Comparison of ENCODE assay signal across 8 cellular contexts in the genomic region with DNA sequence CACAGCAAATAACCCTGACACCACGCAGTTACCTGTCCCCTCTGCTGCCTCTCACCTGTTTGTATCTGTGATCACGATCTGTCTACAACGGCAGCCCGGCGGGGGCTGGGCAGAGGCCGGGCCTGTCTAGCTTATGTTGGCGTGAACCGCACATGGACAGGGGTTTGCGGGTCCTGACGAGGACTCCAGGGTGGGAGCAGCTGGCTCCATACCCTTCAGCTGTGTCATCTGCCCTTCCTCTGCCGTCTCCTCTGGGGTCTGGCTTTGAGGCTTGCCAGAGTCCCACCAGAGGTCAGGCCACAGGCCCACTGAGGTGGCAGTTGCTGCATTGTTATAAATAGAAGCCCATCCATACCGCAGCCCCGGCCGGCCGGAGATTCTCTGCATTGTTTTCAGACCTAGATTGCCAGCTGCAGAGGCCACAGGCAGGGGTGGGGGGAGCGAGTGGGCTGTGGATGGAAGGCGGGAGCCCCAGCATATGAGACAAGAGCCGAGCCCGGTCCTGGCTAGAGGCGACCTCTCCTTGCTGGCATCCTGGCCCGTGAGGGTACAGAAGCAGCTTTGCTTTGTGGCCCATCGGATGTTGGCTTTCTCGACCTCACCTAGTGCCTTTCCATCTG. TPM values are rescaled to one million over a fixed set of nuclear protein-coding genes. Genes with fewer than 3 reads are reported as not detected.
DNase-seq lines count a peak whose midpoint lies in the region; ATAC-seq and TF ChIP-seq lines count a peak whose summit lies in the region.

No MANE protein-coding gene starts in this region.

- H3K9me3 ChIP-seq in SJSA1 (replicated peaks) (no peaks in the 10 kb centered on the region), cardiac muscle cell (ENCODE audit: low read depth) (no peaks in the 10 kb centered on the region), gastrocnemius medialis (no peaks in the 10 kb centered on the region)

- H3K36me3 ChIP-seq in H7 (replicated peaks; ENCODE audit: control insufficient read depth, insufficient read depth, low read length): peaks cover 5% of the 10 kb centered on the region
- H3K36me3 ChIP-seq in SJSA1: peaks cover 9% of the 10 kb centered on the region; the same call in 1 of the 2 replicates
- H3K36me3 ChIP-seq in cardiac muscle cell: no peaks in the 10 kb centered on the region
- H3K36me3 ChIP-seq in gastrocnemius medialis: peaks cover 0 to 5% of the 10 kb centered on the region in 2 donors

- in situ Hi-C loops in gastrocnemius medialis (cut with MboI; ENCODE audit: low sequenced_read_pairs in 4 of 4): no loop called here

- peak in 1 of 2 donors; percentile 26 for ATAC-seq in gastrocnemius medialis

- H3K27ac ChIP-seq in SJSA1 (peak overlapping the region; percentile 23), cardiac muscle cell (peak overlapping the region; percentile 100), gastrocnemius medialis (peak overlapping the region; percentile 3 to 75 (median 60))

- DNase-seq in EH (ENCODE audit: low read depth) (peak; percentile 30), H7 (peak; percentile 68), SJSA1 (ENCODE audit: low read depth in 1 of 2, low spot score in 2 of 2) (peak in 1 of 2 experiments; percentile 32), cardiac muscle cell (ENCODE audit: low read depth in 1 of 2, low spot score in 1 of 2) (peak; percentile 54 to 93), gastrocnemius medialis (no peak), SKM-1 treated with dmso at 0.1 percent for 144 hours (lab: John Stamatoyannopoulos, UW; ENCODE audit: unreplicated experiment) (no peak), NCI-H2107 treated with DMSO at 0.1 percent for 48 hours (lab: John Stamatoyannopoulos, UW; ENCODE audit: unreplicated experiment) (no peak)
- DNase-seq in NK-92 treated with Interleukin-12 subunit alpha and Interleukin-12 subunit beta, amount 100 ng/mL, for 24 hours (lab: John Stamatoyannopoulos, UW): no peak

- intact Hi-C loops in gastrocnemius medialis (cut with DNase I; ENCODE audit: low total_unique reads): loop anchor here (1.0 kb wide), 1 partner anchor 98 kb away; no protein-coding TSS in a partner anchor

- TF ChIP-seq POLR2A in gastrocnemius medialis (IDR thresholded peaks at IDR 0.05): no peak

- TF ChIP-seq CTCF in cardiac muscle cell (IDR thresholded peaks at IDR 0.05; ENCODE audit: low read depth, low read length) (no peak), gastrocnemius medialis (IDR thresholded peaks at IDR 0.05 in 4 of 5, conservative IDR thresholded peaks at IDR 0.05 in 1 of 5) (no peak)

- no peak overlapping the region for H3K4me3 ChIP-seq in H7 (ENCODE audit: insufficient read depth, low read depth, low read length)
- H3K4me3 ChIP-seq in SJSA1: no peak overlapping the region
- no peak overlapping the region for H3K4me3 ChIP-seq in cardiac muscle cell
- H3K4me3 ChIP-seq in gastrocnemius medialis: peak overlapping the region in 1 of 4 donors; percentile 8

- H3K4me1 ChIP-seq in SJSA1 (replicated peaks) (peaks cover 13% of the 10 kb centered on the region), cardiac muscle cell (ENCODE audit: low read depth) (peaks cover 71% of the 10 kb centered on the region), gastrocnemius medialis (peaks cover 17 to 22% of the 10 kb centered on the region in 2 donors)

- H3K27me3 ChIP-seq in H7 (ENCODE audit: control insufficient read depth, insufficient read depth, low read length) (no peaks in the 10 kb centered on the region), SJSA1 (replicated peaks) (no peaks in the 10 kb centered on the region), cardiac muscle cell (no peaks in the 10 kb centered on the region), gastrocnemius medialis (no peaks in the 10 kb centered on the region)

RNA-seq across cellular contexts. Expression of a gene that starts 37.8 kb away (rescaled TPM):
- 1.6 and 3.4 TPM in 2 replicates for total RNA-seq in H7 (2014; rRNA removed; shearing (Covaris generic))
- total RNA-seq in SJSA1 (2014; rRNA removed; shearing (Covaris generic)): 0.03 TPM in 1 of 2 replicates, not detected in the other
- total RNA-seq in cardiac muscle cell: 39.6 and 42.6 TPM in 2 replicates
- polyA plus RNA-seq in cardiac muscle cell: 21.5 and 29.5 TPM in 2 replicates
- total RNA-seq in gastrocnemius medialis: 10 to 100 TPM in 2 of 4 donors, 1 to 10 TPM in 2; 3.6 to 16.0 (median 10.1) TPM

RNA-seq across cellular contexts. Expression of a gene that starts 51.0 kb away (rescaled TPM):
- total RNA-seq in H7 (2014; rRNA removed; shearing (Covaris generic)): 8.2 and 8.8 TPM in 2 replicates
- total RNA-seq in SJSA1 (2014; rRNA removed; shearing (Covaris generic)): 0.08 TPM in 1 of 2 replicates, not detected in the other
- 50.3 and 52.5 TPM in 2 replicates for total RNA-seq in cardiac muscle cell
- polyA plus RNA-seq in cardiac muscle cell: 36.9 and 42.5 TPM in 2 replicates
- total RNA-seq in gastrocnemius medialis: 100 to 1,000 TPM; 110 to 395 (median 184) TPM

Comparison
In these comparisons a context has a peak if more than half of its experiments do, and no peak if none do; other contexts are left out.
1. DNase-seq: peak in EH (single experiment), H7 (single experiment) and cardiac muscle cell (2 of 2); none in gastrocnemius medialis (0 of 2), SKM-1 treated with dmso at 0.1 percent for 144 hours (single experiment), NK-92 treated with Interleukin-12 subunit alpha and Interleukin-12 subunit beta, amount 100 ng/mL, for 24 hours (single experiment) and NCI-H2107 treated with DMSO at 0.1 percent for 48 hours (single experiment).
2. H3K27ac ChIP-seq: peak in every context shown above with its lines; median percentile 100 in cardiac muscle cell; 60 in gastrocnemius medialis; 23 in SJSA1.